In the genomic region with DNA sequence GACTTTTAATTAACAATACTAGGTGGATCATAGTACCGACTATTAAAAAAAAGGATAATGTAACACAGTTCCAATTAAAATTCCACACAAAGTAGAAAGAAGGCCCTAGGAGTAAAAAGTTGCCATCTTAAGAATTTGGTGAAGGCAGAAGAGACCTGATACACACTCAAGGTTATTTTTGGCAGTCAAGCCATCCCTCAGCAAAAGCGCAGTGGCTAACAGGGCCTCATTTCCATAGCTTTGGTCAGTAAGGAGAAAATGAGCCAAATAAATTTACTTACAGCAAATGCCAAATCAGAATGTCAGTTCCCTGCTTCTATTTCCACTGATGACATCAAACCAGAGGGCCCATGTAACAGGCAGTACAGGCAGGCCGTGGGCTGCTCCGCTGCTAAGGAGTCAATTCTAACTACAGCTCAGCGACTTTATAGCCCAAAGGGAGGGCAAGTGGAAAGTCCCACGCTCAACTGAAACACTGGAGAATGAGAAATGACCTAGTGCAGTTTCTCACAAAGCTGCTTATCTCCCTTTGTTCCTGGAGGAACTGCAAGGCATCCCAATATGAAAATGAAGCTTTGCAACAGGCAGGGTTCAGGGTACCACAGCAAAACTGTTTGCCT, we compare ENCODE assay signal across 7 cellular contexts.
DNase-seq lines count a peak whose midpoint lies in the region; ATAC-seq lines count a peak whose summit lies in the region.

No MANE protein-coding gene starts in this region.

- peak; percentile 71 for DNase-seq in activated CD8-positive, alpha-beta memory T cell treated with anti-CD3 and anti-CD28 coated beads, Interleukin-2, amount 50 U/mL, for 48 hours
- DNase-seq in iris pigment epithelial cell (ENCODE audit: low read depth) = peak; percentile 56
- DNase-seq in stimulated activated CD8-positive, alpha-beta memory T cell treated with anti-CD3 and anti-CD28 coated beads, Interleukin-12 subunit alpha, Interleukin-12 subunit beta, amount 100 ng/mL, for 24 hours (ENCODE audit: extremely low read depth) = peak; percentile 10
- no peak for DNase-seq in RKO (ENCODE audit: low spot score)
- DNase-seq in SW 1271 (lab: John Stamatoyannopoulos, UW) = no peak

- ATAC-seq in GM19324 (IDR thresholded peaks at IDR 0.05; ENCODE audit: low FRiP score, unreplicated experiment) = peak; percentile 71
- ATAC-seq in HG03095 (IDR thresholded peaks at IDR 0.05; ENCODE audit: unreplicated experiment) = peak; percentile 73

Comparison
In these comparisons a context has a peak if more than half of its experiments do, and no peak if none do; other contexts are left out.
1. DNase-seq: peak in activated CD8-positive, alpha-beta memory T cell treated with anti-CD3 and anti-CD28 coated beads, Interleukin-2, amount 50 U/mL, for 48 hours (single experiment), iris pigment epithelial cell (single experiment) and stimulated activated CD8-positive, alpha-beta memory T cell treated with anti-CD3 and anti-CD28 coated beads, Interleukin-12 subunit alpha, Interleukin-12 subunit beta, amount 100 ng/mL, for 24 hours (single experiment); none in RKO (single experiment) and SW 1271 (0 of 2).